In genomic region chr10:78197628-78198272, GRCh38 we compare ENCODE assay signal across 1 cellular context.
TF ChIP-seq lines count a peak whose summit lies in the region.

No MANE protein-coding gene starts in this region.

TF ChIP-seq in IMR-90, 13 proteins besides CTCF, POLR2A, EP300 and RAD21 (continued from another document):
- no peak for TF ChIP-seq USF2 (IDR thresholded peaks at IDR 0.05; ENCODE audit: low read depth, low read length)
- TF ChIP-seq FOS (IDR thresholded peaks at IDR 0.05; ENCODE audit: low read depth, low read length), result no peak
